Comparison of ENCODE assay signal across 8 cellular contexts in the genomic region with DNA sequence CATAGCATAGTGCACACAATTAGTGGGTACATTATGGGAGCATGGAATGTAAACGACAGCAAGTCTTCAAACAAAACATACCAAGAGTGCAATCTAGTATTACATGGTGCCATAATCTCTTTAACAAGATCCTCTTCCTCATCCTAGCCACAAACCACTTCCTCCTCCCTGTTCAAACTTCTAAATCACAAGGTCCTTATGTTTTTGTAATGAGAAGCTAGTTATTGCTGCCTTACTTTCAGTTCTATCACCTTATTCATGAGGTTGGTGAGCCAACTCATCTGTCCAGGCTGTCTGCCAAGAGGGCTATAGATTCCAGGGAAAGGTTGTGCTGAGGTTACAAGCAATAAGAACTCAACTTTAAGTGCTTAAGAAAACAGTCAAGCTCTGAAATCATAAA.
DNase-seq lines count a peak whose midpoint lies in the region; ATAC-seq, FAIRE-seq and TF ChIP-seq lines count a peak whose summit lies in the region.

No MANE protein-coding gene starts in this region.

- H3K4me2 ChIP-seq in astrocyte (ENCODE audit: low read length) = peak overlapping the region; percentile 69

- 51 to 70% methylated on average over 1 of the region's 1 CpG for WGBS in tibial nerve, 2 donors

- peak; percentile 87 for FAIRE-seq in astrocyte (lab: Jason Lieb, UNC)

- no peaks in the 10 kb centered on the region for H3K36me3 ChIP-seq in astrocyte (ENCODE audit: insufficient read depth, low read length)
- H3K36me3 ChIP-seq in tibial nerve = no peaks in the 10 kb centered on the region

- peak; percentile 6 for DNase-seq in activated CD4-positive, alpha-beta T cell treated with anti-CD3 and anti-CD28 coated beads for 48 hours
- DNase-seq in activated CD4-positive, alpha-beta T cell treated with anti-CD3 and anti-CD28 coated beads for 4 hours = no peak
- peak; percentile 94 for DNase-seq in M059J (ENCODE audit: low read depth)
- DNase-seq in astrocyte (ENCODE audit: low read depth) = peak; percentile 99
- DNase-seq in natural killer cell = no peak
- DNase-seq in tibial nerve (ENCODE audit: low spot score in 2 of 2) = no peak

- H3K4me3 Mint-ChIP-seq in astrocyte (ENCODE audit: unreplicated experiment) (no peak overlapping the region), natural killer cell (peak overlapping the region; percentile 21)

- H4K20me1 ChIP-seq in astrocyte (ENCODE audit: insufficient read depth, low read length) = no peaks in the 10 kb centered on the region

- H3K27me3 ChIP-seq in astrocyte (ENCODE audit: insufficient read depth, low read length) = peaks cover 5% of the 10 kb centered on the region
- no peaks in the 10 kb centered on the region for H3K27me3 ChIP-seq in tibial nerve

- TF ChIP-seq CTCF in astrocyte (IDR thresholded peaks at IDR 0.05; ENCODE audit: insufficient read depth, low read depth, low read length) (no peak), natural killer cell (IDR thresholded peaks at IDR 0.05) (no peak), tibial nerve (IDR thresholded peaks at IDR 0.05) (no peak)

- no peaks in the 10 kb centered on the region for H3K36me3 Mint-ChIP-seq in astrocyte (ENCODE audit: low read depth, unreplicated experiment)
- no peaks in the 10 kb centered on the region for H3K36me3 Mint-ChIP-seq in natural killer cell

- no peak overlapping the region for H3K9ac ChIP-seq in astrocyte (ENCODE audit: low read length)

- H3K27me3 Mint-ChIP-seq in astrocyte (ENCODE audit: low read depth, unreplicated experiment) = peaks cover 15% of the 10 kb centered on the region
- no peaks in the 10 kb centered on the region for H3K27me3 Mint-ChIP-seq in natural killer cell (ENCODE audit: low read depth in 2 of 2)

- no peak overlapping the region for H2AFZ ChIP-seq in astrocyte (ENCODE audit: low read depth, low read length)

- TF ChIP-seq EP300 in tibial nerve (IDR thresholded peaks at IDR 0.05) = peak in 1 of 2 donors; percentile 30

- H3K27ac ChIP-seq in astrocyte (ENCODE audit: low read depth, low read length) = peak overlapping the region; percentile 82
- no peak overlapping the region for H3K27ac ChIP-seq in tibial nerve

- H3K9me3 ChIP-seq in astrocyte (ENCODE audit: insufficient read depth, low read depth, low read length) (no peaks in the 10 kb centered on the region), tibial nerve (no peaks in the 10 kb centered on the region)

- no peak for TF ChIP-seq POLR2A in tibial nerve (IDR thresholded peaks at IDR 0.05)

- ATAC-seq in natural killer cell (peak in 2 of 3 donors; percentile 24 to 45), GM18873 (IDR thresholded peaks at IDR 0.05; ENCODE audit: low FRiP score, unreplicated experiment) (no peak), GM18498 (IDR thresholded peaks at IDR 0.05; ENCODE audit: unreplicated experiment) (no peak)

- H3K4me1 Mint-ChIP-seq in astrocyte (ENCODE audit: low read depth, unreplicated experiment) (peaks cover 18% of the 10 kb centered on the region), natural killer cell (peaks cover 14 to 19% of the 10 kb centered on the region in 2 donors)

- H3K79me2 ChIP-seq in astrocyte (ENCODE audit: insufficient read depth, low read length) = no peaks in the 10 kb centered on the region

- H3K4me1 ChIP-seq in astrocyte (ENCODE audit: insufficient read depth, low read length) = peaks cover 22% of the 10 kb centered on the region
- H3K4me1 ChIP-seq in tibial nerve = no peaks in the 10 kb centered on the region

- no peaks in the 10 kb centered on the region for H3K9me3 Mint-ChIP-seq in astrocyte (ENCODE audit: unreplicated experiment)
- peaks cover 5 to 8% of the 10 kb centered on the region in 2 donors for H3K9me3 Mint-ChIP-seq in natural killer cell

- H3K27ac Mint-ChIP-seq in astrocyte (ENCODE audit: unreplicated experiment) (peak overlapping the region; percentile 91), natural killer cell (peak overlapping the region; percentile 12 to 62)

- H3K4me3 ChIP-seq in astrocyte (ENCODE audit: insufficient read depth, low read depth, low read length) (no peak overlapping the region), tibial nerve (no peak overlapping the region)

- intact Hi-C loops in natural killer cell (cut with micrococcal nuclease) = no loop called here

Comparison
In these comparisons a context has a peak if more than half of its experiments do, and no peak if none do; other contexts are left out.
1. DNase-seq: peak in activated CD4-positive, alpha-beta T cell treated with anti-CD3 and anti-CD28 coated beads for 48 hours (single experiment), M059J (single experiment) and astrocyte (single experiment); none in activated CD4-positive, alpha-beta T cell treated with anti-CD3 and anti-CD28 coated beads for 4 hours (0 of 2), natural killer cell (single experiment) and tibial nerve (0 of 2).
2. ATAC-seq: peak in natural killer cell (2 of 3); none in GM18873 (single experiment) and GM18498 (single experiment).